ENCODE assay signal across 28 cellular contexts in genomic region chr3:100911956-100912355, GRCh38.
"Had no signal": no experiment of that assay in that cellular context is flagged by ENCODE, and none has a peak within 500 bp of the region (broad histone marks: within the 10 kb centered on the region; RNA-seq: fewer than 3 reads in every experiment).

No MANE protein-coding gene starts in this region.

- H3K27ac ChIP-seq: stomach, suprapubic skin, testis, thoracic aorta, transverse colon, upper lobe of left lung, upper lobe of right lung, uterus, vagina had no signal

- DNase-seq: stimulated activated CD4-positive, alpha-beta T cell treated with anti-CD3 and anti-CD28 coated beads, Interleukin-2, amount 100 ng/mL, for 48 hours; stimulated activated CD4-positive, alpha-beta T cell treated with anti-CD3 and anti-CD28 coated beads, Interleukin-4, amount 100 ng/mL, for 1 hour; stimulated activated CD4-positive, alpha-beta T cell treated with anti-CD3 and anti-CD28 coated beads, Interleukin-4, amount 100 ng/mL, for 24 hours; stimulated activated CD4-positive, alpha-beta T cell treated with anti-CD3 and anti-CD28 coated beads, Interleukin-4, amount 100 ng/mL, for 4 hours; stimulated activated CD8-positive, alpha-beta memory T cell treated with anti-CD3 and anti-CD28 coated beads, Interleukin-4, amount 100 ng/mL, for 48 hours; stimulated activated naive B cell treated with anti-CD40 and anti-IgM and Interleukin-4, amounts not matched to agents 10 μg/mL and 1 μg/mL and 100 μg/mL, for 72 hours; stimulated activated naive CD4-positive, alpha-beta T cell; stimulated activated naive CD4-positive, alpha-beta T cell treated with Interleukin-2 at 50 U/mL for 16 hours; stimulated activated naive CD8-positive, alpha-beta T cell treated with anti-CD3 and anti-CD28 coated beads, Interleukin-15, amount 100 ng/mL, for 72 hours; stimulated activated naive CD8-positive, alpha-beta T cell treated with anti-CD3 and anti-CD28 coated beads, Interleukin-15, Interleukin-2, amounts not matched to agents 100 U/mL and 50 U/mL, for 24 hours; stomach; substantia nigra; testis; thyroid gland; tibial artery; transverse colon; trophoblast cell; upper lobe of left lung; upper lobe of right lung; uterus had no signal

- H3K27me3 Mint-ChIP-seq: stimulated activated naive CD8-positive, alpha-beta T cell treated with anti-CD3 and anti-CD28 coated beads, Interleukin-15, amount 100 ng/mL, for 72 hours had no signal

- H3K27ac Mint-ChIP-seq: stimulated activated effector memory CD8-positive, alpha-beta T cell treated with anti-CD3 and anti-CD28 coated beads, Interleukin-12 subunit alpha, Interleukin-12 subunit beta, amount 100 ng/mL, for 72 hours; stimulated activated memory B cell treated with anti-CD40 and anti-IgM and Interleukin-4, amounts not matched to agents 10 μg/mL and 1 μg/mL and 100 μg/mL, for 72 hours; stimulated activated naive B cell treated with anti-CD40 and anti-IgM and Interleukin-4, amounts not matched to agents 10 μg/mL and 1 μg/mL and 100 μg/mL, for 72 hours; stimulated activated naive CD8-positive, alpha-beta T cell treated with anti-CD3 and anti-CD28 coated beads, Interleukin-15, amount 100 ng/mL, for 72 hours; stimulated activated naive CD8-positive, alpha-beta T cell treated with anti-CD3 and anti-CD28 coated beads, Interleukin-15, Interleukin-2, amounts not matched to agents 100 ng/mL and 50 ng/mL, for 24 hours; type B pancreatic cell had no signal

- H3K4me1 ChIP-seq: upper lobe of left lung, upper lobe of right lung, uterus had no signal

- H3K4me3 Mint-ChIP-seq: stimulated activated effector memory CD8-positive, alpha-beta T cell treated with anti-CD3 and anti-CD28 coated beads, Interleukin-12 subunit alpha, Interleukin-12 subunit beta, amount 100 ng/mL, for 72 hours; stimulated activated memory B cell treated with anti-CD40 and anti-IgM and Interleukin-4, amounts not matched to agents 10 μg/mL and 1 μg/mL and 100 μg/mL, for 72 hours; stimulated activated naive B cell treated with anti-CD40 and anti-IgM and Interleukin-4, amounts not matched to agents 10 μg/mL and 1 μg/mL and 100 μg/mL, for 72 hours; stimulated activated naive CD8-positive, alpha-beta T cell treated with anti-CD3 and anti-CD28 coated beads, Interleukin-15, amount 100 ng/mL, for 72 hours; stimulated activated naive CD8-positive, alpha-beta T cell treated with anti-CD3 and anti-CD28 coated beads, Interleukin-15, Interleukin-2, amounts not matched to agents 100 ng/mL and 50 ng/mL, for 24 hours; type B pancreatic cell had no signal

- H3K4me1 Mint-ChIP-seq: stimulated activated effector memory CD8-positive, alpha-beta T cell treated with anti-CD3 and anti-CD28 coated beads, Interleukin-12 subunit alpha, Interleukin-12 subunit beta, amount 100 ng/mL, for 72 hours; stimulated activated memory B cell treated with anti-CD40 and anti-IgM and Interleukin-4, amounts not matched to agents 10 μg/mL and 1 μg/mL and 100 μg/mL, for 72 hours; stimulated activated naive B cell treated with anti-CD40 and anti-IgM and Interleukin-4, amounts not matched to agents 10 μg/mL and 1 μg/mL and 100 μg/mL, for 72 hours; stimulated activated naive CD8-positive, alpha-beta T cell treated with anti-CD3 and anti-CD28 coated beads, Interleukin-15, amount 100 ng/mL, for 72 hours had no signal

- H3K36me3 Mint-ChIP-seq: stimulated activated effector memory CD8-positive, alpha-beta T cell treated with anti-CD3 and anti-CD28 coated beads, Interleukin-12 subunit alpha, Interleukin-12 subunit beta, amount 100 ng/mL, for 72 hours; stimulated activated memory B cell treated with anti-CD40 and anti-IgM and Interleukin-4, amounts not matched to agents 10 μg/mL and 1 μg/mL and 100 μg/mL, for 72 hours; stimulated activated naive B cell treated with anti-CD40 and anti-IgM and Interleukin-4, amounts not matched to agents 10 μg/mL and 1 μg/mL and 100 μg/mL, for 72 hours; type B pancreatic cell had no signal

- H3K9me3 ChIP-seq: stomach, suprapubic skin, testis, thoracic aorta, thyroid gland, tibial artery, tibial nerve, transverse colon, upper lobe of left lung, upper lobe of right lung, uterus, vagina had no signal

- H3K36me3 ChIP-seq: stomach, suprapubic skin, thoracic aorta, thyroid gland, tibial artery, tibial nerve, transverse colon, upper lobe of left lung, upper lobe of right lung, uterus, vagina had no signal

- ATAC-seq: stimulated activated naive B cell treated with anti-CD40 and anti-IgM and Interleukin-4, amounts not matched to agents 10 μg/mL and 1 μg/mL and 100 μg/mL, for 72 hours; stimulated activated naive CD8-positive, alpha-beta T cell treated with anti-CD3 and anti-CD28 coated beads, Interleukin-15, amount 100 ng/mL, for 72 hours; stimulated activated naive CD8-positive, alpha-beta T cell treated with anti-CD3 and anti-CD28 coated beads, Interleukin-15, Interleukin-2, amounts not matched to agents 100 U/mL and 50 U/mL, for 24 hours; upper lobe of right lung had no signal

- H3K4me3 ChIP-seq: stomach, suprapubic skin, testis, thoracic aorta, thyroid gland, tibial artery, tibial nerve, transverse colon, upper lobe of left lung, upper lobe of right lung, uterus, vagina had no signal

- H3K27me3 ChIP-seq: stomach, suprapubic skin, testis, thyroid gland, tibial artery, tibial nerve, transverse colon, upper lobe of left lung, upper lobe of right lung, uterus, vagina had no signal
